Comparison of ENCODE assay signal across 8 cellular contexts in the genomic region with DNA sequence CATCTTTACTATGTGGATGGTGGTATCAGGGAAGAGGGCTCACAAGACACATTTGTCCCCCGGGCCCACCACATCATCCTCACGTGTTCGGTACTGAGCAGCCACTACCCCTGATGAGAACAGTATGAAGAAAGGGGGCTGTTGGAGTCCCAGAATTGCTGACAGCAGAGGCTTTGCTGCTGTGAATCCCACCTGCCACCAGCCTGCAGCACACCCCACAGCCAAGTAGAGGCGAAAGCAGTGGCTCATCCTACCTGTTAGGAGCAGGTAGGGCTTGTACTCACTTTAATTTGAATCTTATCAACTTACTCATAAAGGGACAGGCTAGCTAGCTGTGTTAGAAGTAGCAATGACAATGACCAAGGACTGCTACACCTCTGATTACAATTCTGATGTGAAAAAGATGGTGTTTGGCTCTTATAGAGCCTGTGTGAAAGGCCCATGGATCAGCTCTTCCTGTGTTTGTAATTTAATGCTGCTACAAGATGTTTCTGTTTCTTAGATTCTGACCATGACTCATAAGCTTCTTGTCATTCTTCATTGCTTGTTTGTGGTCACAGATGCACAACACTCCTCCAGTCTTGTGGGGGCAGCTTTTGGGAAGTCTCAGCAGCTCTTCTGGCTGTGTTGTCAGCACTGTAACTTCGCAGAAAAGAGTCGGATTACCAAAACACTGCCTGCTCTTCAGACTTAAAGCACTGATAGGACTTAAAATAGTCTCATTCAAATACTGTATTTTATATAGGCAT. TPM values are rescaled to one million over a fixed set of nuclear protein-coding genes. Genes with fewer than 3 reads are reported as not detected.
DNase-seq lines count a peak whose midpoint lies in the region; ATAC-seq and TF ChIP-seq lines count a peak whose summit lies in the region.

No MANE protein-coding gene starts in this region.

- POLR2A ChIA-PET in activated B cell treated with CpG ODN at 0.5 μM for 24 hours (lab: Charles Lee), result interaction anchor here (0.6 to 2.0 kb wide), 3 partner anchors 8 to 12 kb away, joined by 3 to 7 read pairs (median 4); a partner anchor contains a TSS
- POLR2A ChIA-PET in naive thymus-derived CD8-positive, alpha-beta T cell (lab: Charles Lee), result interaction anchor here (1.8 kb wide), 1 partner anchor 10 kb away, joined by 5 read pairs; a partner anchor contains a TSS

- TF ChIP-seq CTCF in GM20000 (IDR thresholded peaks at IDR 0.05; ENCODE audit: extremely low read depth, missing control alignments) (no peak), activated B cell treated with CpG ODN at 0.5 μM for 24 hours (IDR thresholded peaks at IDR 0.05) (no peak), endothelial cell (IDR thresholded peaks at IDR 0.05; ENCODE audit: unreplicated experiment) (no peak)

- H3K4me3 Mint-ChIP-seq in activated B cell treated with CpG ODN at 0.5 μM for 24 hours, result no peak overlapping the region
- no peak overlapping the region for H3K4me3 Mint-ChIP-seq in endothelial cell (ENCODE audit: unreplicated experiment)
- no peak overlapping the region for H3K4me3 Mint-ChIP-seq in naive thymus-derived CD8-positive, alpha-beta T cell

- H3K4me1 Mint-ChIP-seq in activated B cell treated with CpG ODN at 0.5 μM for 24 hours, result peaks cover 45% of the 10 kb centered on the region
- H3K4me1 Mint-ChIP-seq in endothelial cell (ENCODE audit: unreplicated experiment), result no peaks in the 10 kb centered on the region
- H3K4me1 Mint-ChIP-seq in naive thymus-derived CD8-positive, alpha-beta T cell, result peaks cover 0 to 37% (median 0%) of the 10 kb centered on the region in 4 donors

- ATAC-seq in HG03520 (IDR thresholded peaks at IDR 0.05; ENCODE audit: unreplicated experiment), result peak; percentile 69
- peak; percentile 73 for ATAC-seq in activated B cell treated with CpG ODN at 0.5 μM for 24 hours (ENCODE audit: low read depth)
- no peak for ATAC-seq in naive thymus-derived CD8-positive, alpha-beta T cell

- CTCF ChIA-PET in activated B cell treated with CpG ODN at 0.5 μM for 24 hours (lab: Charles Lee), result interaction anchor here (1.2 kb wide), 1 partner anchor 76 kb away, joined by 4 read pairs; no protein-coding TSS in a partner anchor

- intact Hi-C loops in activated B cell treated with CpG ODN at 0.5 μM for 24 hours (cut with micrococcal nuclease), result no loop called here

- peak; percentile 97 for DNase-seq in EH (ENCODE audit: low read depth)
- DNase-seq in GM20000 (ENCODE audit: low spot score), result peak; percentile 78
- DNase-seq in activated B cell treated with CpG ODN at 0.5 μM for 24 hours, result no peak
- DNase-seq in inferior parietal cortex (ENCODE audit: extremely low spot score), result peak; percentile 44
- DNase-seq in endothelial cell (ENCODE audit: low spot score), result no peak
- no peak for DNase-seq in naive thymus-derived CD8-positive, alpha-beta T cell
- DNase-seq in NCI-H524 treated with DMSO at 0.1 percent for 48 hours (lab: John Stamatoyannopoulos, UW), result no peak

- H3K36me3 Mint-ChIP-seq in activated B cell treated with CpG ODN at 0.5 μM for 24 hours (ENCODE audit: low read depth) (no peaks in the 10 kb centered on the region), endothelial cell (ENCODE audit: low read depth, unreplicated experiment) (no peaks in the 10 kb centered on the region)
- H3K36me3 Mint-ChIP-seq in naive thymus-derived CD8-positive, alpha-beta T cell, result no peaks in the 10 kb centered on the region

- H3K27me3 Mint-ChIP-seq in activated B cell treated with CpG ODN at 0.5 μM for 24 hours (no peaks in the 10 kb centered on the region), endothelial cell (ENCODE audit: unreplicated experiment) (peaks cover 5% of the 10 kb centered on the region)
- peaks cover 0 to 2% (median 0%) of the 10 kb centered on the region in 5 donors for H3K27me3 Mint-ChIP-seq in naive thymus-derived CD8-positive, alpha-beta T cell

- H3K27ac Mint-ChIP-seq in activated B cell treated with CpG ODN at 0.5 μM for 24 hours (peak overlapping the region; percentile 6), endothelial cell (ENCODE audit: unreplicated experiment) (no peak overlapping the region)
- peak overlapping the region in 4 of 10 donors; percentile 57 to 78 (median 64) for H3K27ac Mint-ChIP-seq in naive thymus-derived CD8-positive, alpha-beta T cell

- H3K9me3 Mint-ChIP-seq in activated B cell treated with CpG ODN at 0.5 μM for 24 hours (no peaks in the 10 kb centered on the region), endothelial cell (ENCODE audit: unreplicated experiment) (no peaks in the 10 kb centered on the region)
- no peaks in the 10 kb centered on the region for H3K9me3 Mint-ChIP-seq in naive thymus-derived CD8-positive, alpha-beta T cell

RNA-seq across cellular contexts. Expression of a gene that starts 9.1 kb away (rescaled TPM):
- total RNA-seq in activated B cell treated with CpG ODN at 0.5 μM for 24 hours (15.2 and 17.4 TPM in 2 replicates), endothelial cell (ENCODE audit: unreplicated experiment) (3.8 TPM)
- total RNA-seq in naive thymus-derived CD8-positive, alpha-beta T cell, result 10 to 100 TPM; 56.9 to 61.0 TPM
- polyA plus RNA-seq in naive thymus-derived CD8-positive, alpha-beta T cell, result 10 to 100 TPM; 15.0 to 20.0 (median 16.2) TPM

RNA-seq across cellular contexts. Expression of a gene that starts 52.3 kb away (rescaled TPM):
- total RNA-seq in activated B cell treated with CpG ODN at 0.5 μM for 24 hours (0.05 TPM in 1 of 2 replicates, not detected in the other), endothelial cell (ENCODE audit: unreplicated experiment) (0.28 TPM)
- not detected for total RNA-seq in naive thymus-derived CD8-positive, alpha-beta T cell
- not detected for polyA plus RNA-seq in naive thymus-derived CD8-positive, alpha-beta T cell

Comparison
In these comparisons a context has a peak if more than half of its experiments do, and no peak if none do; other contexts are left out.
1. DNase-seq: peak in EH (single experiment), GM20000 (single experiment) and inferior parietal cortex (single experiment); none in activated B cell treated with CpG ODN at 0.5 μM for 24 hours (single experiment), endothelial cell (single experiment), naive thymus-derived CD8-positive, alpha-beta T cell (0 of 10) and NCI-H524 treated with DMSO at 0.1 percent for 48 hours (single experiment).
2. ATAC-seq: peak in HG03520 (single experiment) and activated B cell treated with CpG ODN at 0.5 μM for 24 hours (single experiment); none in naive thymus-derived CD8-positive, alpha-beta T cell (0 of 2).